ENCODE assay signal across 9 cellular contexts in genomic region chr6:138545621-138545980, GRCh38. TPM values are rescaled to one million over a fixed set of nuclear protein-coding genes. Genes with fewer than 3 reads are reported as not detected.
DNase-seq lines count a peak whose midpoint lies in the region; ATAC-seq and TF ChIP-seq lines count a peak whose summit lies in the region.
"Had no signal": no experiment of that assay in that cellular context is flagged by ENCODE, and none has a peak within 500 bp of the region (broad histone marks: within the 10 kb centered on the region; RNA-seq: fewer than 3 reads in every experiment).

No MANE protein-coding gene starts in this region.

- intact Hi-C loops in prostate gland (cut with DNase I), result no loop called here

- no peak for TF ChIP-seq POLR2A in prostate gland (IDR thresholded peaks at IDR 0.05)

- H3K9me3 Mint-ChIP-seq in activated naive CD8-positive, alpha-beta T cell treated with anti-CD3 and anti-CD28 coated beads, Interleukin-2, amount 50 U/mL, for 24 hours, result no peaks in the 10 kb centered on the region
- H3K9me3 Mint-ChIP-seq in activated naive CD8-positive, alpha-beta T cell treated with anti-CD3 and anti-CD28 coated beads for 36 hours, result no peaks in the 10 kb centered on the region

- TF ChIP-seq CTCF in fibroblast of the aortic adventitia (IDR thresholded peaks at IDR 0.05; ENCODE audit: insufficient read depth, low read length), result no peak
- no peak for TF ChIP-seq CTCF in prostate gland (IDR thresholded peaks at IDR 0.05)

- no peak for DNase-seq in activated naive CD8-positive, alpha-beta T cell treated with anti-CD3 and anti-CD28 coated beads, Interleukin-2, amount 50 U/mL, for 24 hours
- no peak for DNase-seq in activated naive CD8-positive, alpha-beta T cell treated with anti-CD3 and anti-CD28 coated beads for 36 hours
- DNase-seq in fibroblast of the aortic adventitia (ENCODE audit: low read depth) (peak; percentile 87), myocyte (ENCODE audit: low read depth) (peak; percentile 80), prostate gland (ENCODE audit: low spot score) (no peak)
- DNase-seq: AML-193 had no signal

- no peak overlapping the region for H3K27ac ChIP-seq in prostate gland

- no peaks in the 10 kb centered on the region for H3K36me3 ChIP-seq in prostate gland

- peak overlapping the region; percentile 71 for H3K4me3 ChIP-seq in fibroblast of the aortic adventitia (ENCODE audit: low read depth, low read length)
- H3K4me3 ChIP-seq in prostate gland, result no peak overlapping the region

- H3K9me3 ChIP-seq in prostate gland, result no peaks in the 10 kb centered on the region

- H3K27me3 ChIP-seq in prostate gland (replicated peaks; ENCODE audit: insufficient read depth), result no peaks in the 10 kb centered on the region

- H3K4me3 Mint-ChIP-seq in activated naive CD8-positive, alpha-beta T cell treated with anti-CD3 and anti-CD28 coated beads, Interleukin-2, amount 50 U/mL, for 24 hours, result no peak overlapping the region
- H3K4me3 Mint-ChIP-seq in activated naive CD8-positive, alpha-beta T cell treated with anti-CD3 and anti-CD28 coated beads for 36 hours, result no peak overlapping the region

- WGBS in prostate gland, result 56% methylated on average over 6 of the region's 6 CpGs

- ATAC-seq in activated naive CD8-positive, alpha-beta T cell treated with anti-CD3 and anti-CD28 coated beads, Interleukin-2, amount 50 U/mL, for 24 hours, result peak; percentile 33
- ATAC-seq in GM21360 (IDR thresholded peaks at IDR 0.05; ENCODE audit: unreplicated experiment) (no peak), HG02759 (IDR thresholded peaks at IDR 0.05; ENCODE audit: unreplicated experiment) (no peak), GM19455 (IDR thresholded peaks at IDR 0.05; ENCODE audit: unreplicated experiment) (no peak)

- peaks cover 8% of the 10 kb centered on the region for H3K27me3 Mint-ChIP-seq in activated naive CD8-positive, alpha-beta T cell treated with anti-CD3 and anti-CD28 coated beads, Interleukin-2, amount 50 U/mL, for 24 hours
- peaks cover 21% of the 10 kb centered on the region for H3K27me3 Mint-ChIP-seq in activated naive CD8-positive, alpha-beta T cell treated with anti-CD3 and anti-CD28 coated beads for 36 hours

- peaks cover 5% of the 10 kb centered on the region for H3K4me1 Mint-ChIP-seq in activated naive CD8-positive, alpha-beta T cell treated with anti-CD3 and anti-CD28 coated beads, Interleukin-2, amount 50 U/mL, for 24 hours
- H3K4me1 Mint-ChIP-seq in activated naive CD8-positive, alpha-beta T cell treated with anti-CD3 and anti-CD28 coated beads for 36 hours, result peaks cover 4% of the 10 kb centered on the region

- no peaks in the 10 kb centered on the region for H3K36me3 Mint-ChIP-seq in activated naive CD8-positive, alpha-beta T cell treated with anti-CD3 and anti-CD28 coated beads, Interleukin-2, amount 50 U/mL, for 24 hours (ENCODE audit: low read depth)
- H3K36me3 Mint-ChIP-seq in activated naive CD8-positive, alpha-beta T cell treated with anti-CD3 and anti-CD28 coated beads for 36 hours, result no peaks in the 10 kb centered on the region

- no peak overlapping the region for H3K27ac Mint-ChIP-seq in activated naive CD8-positive, alpha-beta T cell treated with anti-CD3 and anti-CD28 coated beads, Interleukin-2, amount 50 U/mL, for 24 hours
- no peak overlapping the region for H3K27ac Mint-ChIP-seq in activated naive CD8-positive, alpha-beta T cell treated with anti-CD3 and anti-CD28 coated beads for 36 hours

- no peaks in the 10 kb centered on the region for H3K4me1 ChIP-seq in prostate gland (replicated peaks)

RNA-seq across cellular contexts. Expression of gene NHSL1, which starts 46.3 kb away (rescaled TPM):
- total RNA-seq in activated naive CD8-positive, alpha-beta T cell treated with anti-CD3 and anti-CD28 coated beads for 36 hours, result under 1 TPM; 0.68 to 0.76 TPM
- 7.9 and 17.8 TPM in 2 replicates for total RNA-seq in fibroblast of the aortic adventitia (ENCODE audit: low replicate concordance)
- 9.3 and 12.0 TPM in 2 replicates for total RNA-seq in myocyte
- 7.7 TPM for polyA plus RNA-seq in myocyte (2012)
- total RNA-seq in prostate gland, result 10 to 100 TPM in 1 of 2 donors, 1 to 10 TPM in 1; 2.1 to 10.7 TPM

Comparison
In these comparisons a context has a peak if more than half of its experiments do, and no peak if none do; other contexts are left out.
1. DNase-seq: peak in fibroblast of the aortic adventitia (single experiment) and myocyte (single experiment); none in activated naive CD8-positive, alpha-beta T cell treated with anti-CD3 and anti-CD28 coated beads, Interleukin-2, amount 50 U/mL, for 24 hours (single experiment), activated naive CD8-positive, alpha-beta T cell treated with anti-CD3 and anti-CD28 coated beads for 36 hours (single experiment) and prostate gland (single experiment).